8 cellular contexts compared by ENCODE assay signal in the genomic region with DNA sequence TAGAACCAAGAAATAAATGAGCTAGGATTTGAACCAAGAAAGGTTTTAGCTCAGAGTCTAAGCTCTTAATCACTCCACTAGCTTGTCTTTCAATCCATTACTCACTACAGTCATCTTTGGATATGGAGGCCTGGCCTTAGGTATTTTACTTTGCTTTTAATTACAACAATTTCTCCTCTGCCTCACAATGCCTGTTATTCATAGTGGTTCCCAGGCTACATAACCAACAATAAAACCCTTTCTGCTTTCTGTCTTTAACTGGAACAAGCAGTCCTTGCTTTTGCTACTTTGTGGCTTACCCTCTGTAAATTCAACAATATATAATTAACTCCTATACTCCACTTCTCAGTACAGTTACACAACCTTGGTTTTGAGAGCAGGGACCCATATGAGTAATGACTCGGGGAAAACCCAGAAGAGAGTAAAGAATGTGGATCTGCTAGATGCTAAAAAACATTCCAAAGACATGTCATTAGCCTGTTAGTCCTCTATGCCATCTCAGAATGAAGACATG.
DNase-seq lines count a peak whose midpoint lies in the region; ATAC-seq, FAIRE-seq and TF ChIP-seq lines count a peak whose summit lies in the region.

No MANE protein-coding gene starts in this region.

- FAIRE-seq in bronchial epithelial cell (lab: Jason Lieb, UNC), result no peak

- intact Hi-C loops in psoas muscle (cut with DNase I), result loop anchor here (5.0 to 10.0 kb wide), 2 partner anchors 85 to 268 kb away; partner anchors contain the start of gene PYURF (in 1 of the 2)

- ATAC-seq in GM19452 (IDR thresholded peaks at IDR 0.05; ENCODE audit: unreplicated experiment), result peak; percentile 79
- peak; percentile 79 for ATAC-seq in HG03460 (IDR thresholded peaks at IDR 0.05; ENCODE audit: unreplicated experiment)
- peak in 3 of 4 donors; percentile 32 to 46 (median 46) for ATAC-seq in psoas muscle

- DNase-seq in AG08396 (ENCODE audit: low spot score), result peak; percentile 52
- DNase-seq in bronchial epithelial cell (ENCODE audit: low read depth), result peak; percentile 92
- DNase-seq in psoas muscle, result no peak
- DNase-seq in stimulated activated CD4-positive, alpha-beta T cell treated with anti-CD3 and anti-CD28 coated beads, Interleukin-1b, Interleukin-23, amount 100 ng/mL, for 48 hours, result no peak
- DNase-seq in NCI-H146 (lab: John Stamatoyannopoulos, UW), result no peak
- DNase-seq in DMS53 treated with DMSO at 0.1 percent for 48 hours (lab: John Stamatoyannopoulos, UW; ENCODE audit: unreplicated experiment), result no peak

- H3K27ac ChIP-seq in psoas muscle, result peak overlapping the region; percentile 2

- peaks cover 6% of the 10 kb centered on the region for H3K9me3 ChIP-seq in psoas muscle

- 71 to 87% (median 87%) methylated on average over 1 of the region's 1 CpG for WGBS in psoas muscle, 3 donors

- no peak overlapping the region for H3K4me3 ChIP-seq in bronchial epithelial cell (ENCODE audit: low read depth, low read length)
- H3K4me3 ChIP-seq in psoas muscle, result no peak overlapping the region

- H3K27me3 ChIP-seq in bronchial epithelial cell (ENCODE audit: control insufficient read depth, insufficient read depth, low read length) (no peaks in the 10 kb centered on the region), psoas muscle (ENCODE audit: insufficient read depth in 3 of 3, low read length in 2 of 3) (no peaks in the 10 kb centered on the region)

- TF ChIP-seq CTCF in bronchial epithelial cell (IDR thresholded peaks at IDR 0.05; ENCODE audit: insufficient read depth, low read length, severe bottlenecking) (no peak), psoas muscle (IDR thresholded peaks at IDR 0.05) (no peak)

- H3K36me3 ChIP-seq in bronchial epithelial cell (ENCODE audit: control insufficient read depth, insufficient read depth, low read length) (no peaks in the 10 kb centered on the region), psoas muscle (ENCODE audit: insufficient read depth in 1 of 2, low read depth in 1 of 2) (peaks cover 0 to 33% of the 10 kb centered on the region in 2 donors)

- peaks cover 8% of the 10 kb centered on the region for H3K4me1 ChIP-seq in psoas muscle

Comparison
In these comparisons a context has a peak if more than half of its experiments do, and no peak if none do; other contexts are left out.
1. DNase-seq: peak in AG08396 (single experiment) and bronchial epithelial cell (single experiment); none in psoas muscle (0 of 2), stimulated activated CD4-positive, alpha-beta T cell treated with anti-CD3 and anti-CD28 coated beads, Interleukin-1b, Interleukin-23, amount 100 ng/mL, for 48 hours (single experiment), NCI-H146 (single experiment) and DMS53 treated with DMSO at 0.1 percent for 48 hours (single experiment).
2. Peak in every context shown above with its lines, with median percentiles within 50 percentile points of each other: ATAC-seq.